In genomic region chr6:143136647-143137046, GRCh38 we compare ENCODE assay signal across 19 cellular contexts.
A peak's percentile ranks its signal among the peaks of the same experiment; 100 is the strongest.
DNase-seq lines count a peak whose midpoint lies in the region; TF ChIP-seq lines count a peak whose summit lies in the region.
"Had no signal": no experiment of that assay in that cellular context is flagged by ENCODE, and none has a peak within 500 bp of the region (broad histone marks: within the 10 kb centered on the region; RNA-seq: fewer than 3 reads in every experiment).

No MANE protein-coding gene starts in this region.

- H3K27ac ChIP-seq in ascending aorta (peak overlapping the region; percentile 2 to 41), neural progenitor cell (no peak overlapping the region)
- H3K27ac ChIP-seq: HL-60, skin epidermis had no signal

- H3K4me2 ChIP-seq in neural progenitor cell, result no peak overlapping the region

- peaks cover 3 to 14% of the 10 kb centered on the region in 2 donors for H3K4me1 ChIP-seq in ascending aorta
- no peaks in the 10 kb centered on the region for H3K4me1 ChIP-seq in neural progenitor cell

- TF ChIP-seq CTCF in ascending aorta (IDR thresholded peaks at IDR 0.05) (no peak), neural progenitor cell (IDR thresholded peaks at IDR 0.05) (peak; percentile 8)

- peak overlapping the region; percentile 62 for H3K27ac Mint-ChIP-seq in activated naive CD4-positive, alpha-beta T cell treated with anti-CD3 and anti-CD28 coated beads for 36 hours
- H3K27ac Mint-ChIP-seq in activated naive CD4-positive, alpha-beta T cell treated with anti-CD3 and anti-CD28 coated beads, Interleukin-2, amount 10 ng/mL, durations not matched to agents 7 days and 5 days, result no peak overlapping the region
- no peak overlapping the region for H3K27ac Mint-ChIP-seq in neural progenitor cell
- H3K27ac Mint-ChIP-seq: natural killer cell had no signal

- no peak overlapping the region for H2AFZ ChIP-seq in neural progenitor cell (replicated peaks)

- H3K9me3 ChIP-seq in ascending aorta (peaks cover 0 to 2% of the 10 kb centered on the region in 2 donors), neural progenitor cell (ENCODE audit: low read depth) (no peaks in the 10 kb centered on the region)

- no peaks in the 10 kb centered on the region for H3K27me3 Mint-ChIP-seq in activated naive CD4-positive, alpha-beta T cell treated with anti-CD3 and anti-CD28 coated beads for 36 hours (ENCODE audit: low read depth)
- no peaks in the 10 kb centered on the region for H3K27me3 Mint-ChIP-seq in activated naive CD4-positive, alpha-beta T cell treated with anti-CD3 and anti-CD28 coated beads, Interleukin-2, amount 10 ng/mL, durations not matched to agents 7 days and 5 days
- no peaks in the 10 kb centered on the region for H3K27me3 Mint-ChIP-seq in neural progenitor cell (ENCODE audit: insufficient read depth, low read depth)

- H4K20me1 ChIP-seq in neural progenitor cell (ENCODE audit: low read depth), result no peaks in the 10 kb centered on the region

- no peaks in the 10 kb centered on the region for H3K27me3 ChIP-seq in H7 (ENCODE audit: control insufficient read depth, insufficient read depth, low read length)
- H3K27me3 ChIP-seq in ascending aorta, result no peaks in the 10 kb centered on the region
- H3K27me3 ChIP-seq in neural progenitor cell, result no peaks in the 10 kb centered on the region

- H3F3A ChIP-seq in neural progenitor cell (ENCODE audit: low read depth), result no peaks in the 10 kb centered on the region

- H3K4me3 Mint-ChIP-seq in activated naive CD4-positive, alpha-beta T cell treated with anti-CD3 and anti-CD28 coated beads for 36 hours, result no peak overlapping the region
- no peak overlapping the region for H3K4me3 Mint-ChIP-seq in activated naive CD4-positive, alpha-beta T cell treated with anti-CD3 and anti-CD28 coated beads, Interleukin-2, amount 10 ng/mL, durations not matched to agents 7 days and 5 days
- no peak overlapping the region for H3K4me3 Mint-ChIP-seq in neural progenitor cell
- H3K4me3 Mint-ChIP-seq: natural killer cell had no signal

- peaks cover 51% of the 10 kb centered on the region for H3K4me1 Mint-ChIP-seq in activated naive CD4-positive, alpha-beta T cell treated with anti-CD3 and anti-CD28 coated beads for 36 hours (ENCODE audit: low read depth)
- H3K4me1 Mint-ChIP-seq in activated naive CD4-positive, alpha-beta T cell treated with anti-CD3 and anti-CD28 coated beads, Interleukin-2, amount 10 ng/mL, durations not matched to agents 7 days and 5 days, result peaks cover 15% of the 10 kb centered on the region
- H3K4me1 Mint-ChIP-seq in neural progenitor cell, result no peaks in the 10 kb centered on the region

- H3K4me3 ChIP-seq in H7 (ENCODE audit: insufficient read depth, low read depth, low read length), result no peak overlapping the region
- H3K4me3 ChIP-seq in ascending aorta, result no peak overlapping the region
- no peak overlapping the region for H3K4me3 ChIP-seq in neural progenitor cell
- H3K4me3 ChIP-seq: skin epidermis had no signal

- CTCF ChIA-PET in activated naive CD4-positive, alpha-beta T cell treated with anti-CD3 and anti-CD28 coated beads for 36 hours (lab: Charles Lee), result no interaction called here
- CTCF ChIA-PET in activated naive CD4-positive, alpha-beta T cell treated with anti-CD3 and anti-CD28 coated beads, Interleukin-2, amount 10 ng/mL, durations not matched to agents 7 days and 5 days (lab: Charles Lee), result no interaction called here

- H3K36me3 ChIP-seq in H7 (replicated peaks; ENCODE audit: control insufficient read depth, insufficient read depth, low read length), result peaks cover 2% of the 10 kb centered on the region; the same call in 1 of the 2 replicates
- peaks cover 0 to 4% of the 10 kb centered on the region in 2 donors for H3K36me3 ChIP-seq in ascending aorta
- H3K36me3 ChIP-seq in neural progenitor cell, result no peaks in the 10 kb centered on the region

- H3K9ac ChIP-seq in neural progenitor cell, result no peak overlapping the region

- no peak for DNase-seq in activated naive CD4-positive, alpha-beta T cell treated with anti-CD3 and anti-CD28 coated beads for 36 hours
- DNase-seq in activated naive CD4-positive, alpha-beta T cell treated with anti-CD3 and anti-CD28 coated beads, Interleukin-2, amount 10 ng/mL, durations not matched to agents 7 days and 5 days, result no peak
- DNase-seq in H7 (peak; percentile 6), ascending aorta (ENCODE audit: low spot score in 2 of 2) (no peak), neural progenitor cell (ENCODE audit: low spot score) (no peak), NCI-H526 (lab: John Stamatoyannopoulos, UW) (no peak)
- DNase-seq in activated effector memory CD4-positive, alpha-beta T cell treated with Interleukin-2 at 50 U/mL for 16 hours, result no peak
- no peak for DNase-seq in activated CD4-positive, alpha-beta T cell treated with anti-CD3 and anti-CD28 coated beads for 48 hours
- DNase-seq: COR-L47; effector CD4-positive, alpha-beta T cell; hippocampal formation; KBM-7; mammary epithelial cell; natural killer cell; NCI-H69; SHP77; stimulated activated CD4-positive, alpha-beta T cell treated with anti-CD3 and anti-CD28 coated beads, Interleukin-4, amount 100 ng/mL, for 1 hour had no signal

- peaks cover 42% of the 10 kb centered on the region for H3K36me3 Mint-ChIP-seq in activated naive CD4-positive, alpha-beta T cell treated with anti-CD3 and anti-CD28 coated beads for 36 hours (ENCODE audit: low read depth)
- H3K36me3 Mint-ChIP-seq in activated naive CD4-positive, alpha-beta T cell treated with anti-CD3 and anti-CD28 coated beads, Interleukin-2, amount 10 ng/mL, durations not matched to agents 7 days and 5 days, result peaks cover 21% of the 10 kb centered on the region
- H3K36me3 Mint-ChIP-seq in neural progenitor cell, result peaks cover 3% of the 10 kb centered on the region
- H3K36me3 Mint-ChIP-seq: natural killer cell had no signal

- H3K79me2 ChIP-seq in neural progenitor cell (ENCODE audit: low read depth), result no peaks in the 10 kb centered on the region

- intact Hi-C loops in activated naive CD4-positive, alpha-beta T cell treated with anti-CD3 and anti-CD28 coated beads for 36 hours (cut with micrococcal nuclease), result loop anchor here (5.0 kb wide), 3 partner anchors 189 to 569 kb away; partner anchors contain the start of gene HIVEP2
- intact Hi-C loops in ascending aorta (cut with DNase I), result loop anchor here (2.0 to 10.0 kb wide), 3 partner anchors 189 to 442 kb away; partner anchors contain the start of gene HIVEP2

- H3K9me3 Mint-ChIP-seq in activated naive CD4-positive, alpha-beta T cell treated with anti-CD3 and anti-CD28 coated beads for 36 hours, result peaks cover 36% of the 10 kb centered on the region
- H3K9me3 Mint-ChIP-seq in activated naive CD4-positive, alpha-beta T cell treated with anti-CD3 and anti-CD28 coated beads, Interleukin-2, amount 10 ng/mL, durations not matched to agents 7 days and 5 days, result peaks cover 17% of the 10 kb centered on the region
- H3K9me3 Mint-ChIP-seq in neural progenitor cell, result no peaks in the 10 kb centered on the region
